18 cellular contexts compared by ENCODE assay signal in genomic region chr16:88475037-88475436, GRCh38. TPM values are rescaled to one million over a fixed set of nuclear protein-coding genes. Genes with fewer than 3 reads are reported as not detected.
DNase-seq lines count a peak whose midpoint lies in the region; ATAC-seq, FAIRE-seq and TF ChIP-seq lines count a peak whose summit lies in the region.
"Had no signal": no experiment of that assay in that cellular context is flagged by ENCODE, and none has a peak within 500 bp of the region (broad histone marks: within the 10 kb centered on the region; RNA-seq: fewer than 3 reads in every experiment).

No MANE protein-coding gene starts in this region.

- no peak overlapping the region for H2AFZ ChIP-seq in K562 (ENCODE audit: low read depth, low read length)

- intact Hi-C loops in CD4-positive, alpha-beta T cell (cut with DNase I, micrococcal nuclease), result no loop called here
- intact Hi-C loops in K562 (cut with micrococcal nuclease), result loop anchor here (2.0 kb wide), 1 partner anchor 16 kb away; no protein-coding TSS in a partner anchor
- intact Hi-C loops in stomach (cut with DNase I; ENCODE audit: low total_unique reads), result no loop called here

- peaks cover 44% of the 10 kb centered on the region for H4K20me1 ChIP-seq in BLaER1
- H4K20me1 ChIP-seq in K562 (replicated peaks; ENCODE audit: control insufficient read depth, insufficient read depth, low read length), result peaks cover 83% of the 10 kb centered on the region

- peak overlapping the region; percentile 83 for H3K27ac Mint-ChIP-seq in CD4-positive, alpha-beta T cell
- H3K27ac Mint-ChIP-seq: B cell, HFFc6 had no signal

- 88% methylated on average over 8 of the region's 13 CpGs for WGBS in K562 (ENCODE audit: insufficient coverage, low coverage, missing lambda C conversion rate)
- 70 to 89% (median 83%) methylated on average over 9 to 13 of the region's 13 CpGs for WGBS in stomach, 5 donors

- POLR2A ChIA-PET in CD4-positive, alpha-beta T cell (lab: Charles Lee), result interaction anchor here (0.7 kb wide), 1 partner anchor 21 kb away, joined by 3 read pairs; no protein-coding TSS in a partner anchor
- POLR2A ChIA-PET in K562 (lab: Yijun Ruan, JAX), result interaction anchor here (0.6 to 0.8 kb wide), 2 partner anchors 13 to 78 kb away, joined by 3 to 5 read pairs; no protein-coding TSS in a partner anchor

- H3K79me2 ChIP-seq in K562 (ENCODE audit: control insufficient read depth, insufficient read depth, low read length), result peaks cover 94% of the 10 kb centered on the region

- no peak for DNase-seq in CD4-positive, alpha-beta T cell
- DNase-seq in K562 (ENCODE audit: extremely low read depth in 1 of 4, low spot score in 3 of 4) (no peak), stomach (no peak), medulla oblongata (ENCODE audit: extremely low spot score) (no peak), NCI-H510A treated with DMSO at 0.1 percent for 48 hours (lab: John Stamatoyannopoulos, UW) (no peak)
- DNase-seq: CD8-positive, alpha-beta T cell; DMS 273 treated with DMSO at 0.1 percent for 48 hours; DMS53; DND-41; EL; GOT3; H7; HFFc6 had no signal

- H3K9me3 ChIP-seq in BLaER1 (no peaks in the 10 kb centered on the region), K562 (replicated peaks; ENCODE audit: control insufficient read depth, insufficient read depth, low read depth, low read length) (no peaks in the 10 kb centered on the region), stomach (no peaks in the 10 kb centered on the region)
- H3K9me3 ChIP-seq in CD4-positive, alpha-beta T cell (ENCODE audit: control insufficient read depth, low read length), result no peaks in the 10 kb centered on the region

- BruUV-seq in K562 (replicated peaks; lab: Mats Ljungman, UMichigan), result no TSS peak

- H3K27me3 ChIP-seq in BLaER1, result no peaks in the 10 kb centered on the region
- H3K27me3 ChIP-seq in CD4-positive, alpha-beta T cell (ENCODE audit: control insufficient read depth, insufficient read depth, low read length), result no peaks in the 10 kb centered on the region
- no peaks in the 10 kb centered on the region for H3K27me3 ChIP-seq in K562 (ENCODE audit: control insufficient read depth in 2 of 2, insufficient read depth in 2 of 2, low read length in 2 of 2)
- H3K27me3 ChIP-seq in stomach, result peaks cover 0 to 32% (median 0%) of the 10 kb centered on the region in 3 donors

- H3K9me1 ChIP-seq in K562 (ENCODE audit: control insufficient read depth, insufficient read depth, low read length), result peaks cover 11% of the 10 kb centered on the region

- peaks cover 7% of the 10 kb centered on the region for H3K36me3 Mint-ChIP-seq in CD4-positive, alpha-beta T cell (ENCODE audit: low read depth)
- H3K36me3 Mint-ChIP-seq: CD8-positive, alpha-beta T cell had no signal

- ATAC-seq in CD4-positive, alpha-beta T cell (ENCODE audit: poor library complexity), result no peak
- no peak for ATAC-seq in K562
- ATAC-seq: CD8-positive, alpha-beta T cell; GM12878; HCT116 had no signal

- FAIRE-seq in K562 (lab: Jason Lieb, UNC), result no peak
- FAIRE-seq: GM12878 had no signal

- peak overlapping the region; percentile 76; the same call in 1 of the 2 replicates for H3K9ac ChIP-seq in BLaER1
- H3K9ac ChIP-seq in K562 (ENCODE audit: insufficient read depth in 1 of 2, low read depth in 2 of 2, low read length in 2 of 2), result peak overlapping the region in 1 of 2 experiments; percentile 80; a peak in 2 of 4 replicates

- TF ChIP-seq POLR2A in K562 (conservative IDR thresholded peaks at IDR 0.05), result no peak
- TF ChIP-seq POLR2A in stomach (IDR thresholded peaks at IDR 0.05), result no peak

- TF ChIP-seq EP300 in K562 (IDR thresholded peaks at IDR 0.05; ENCODE audit: low read length) (no peak), stomach (IDR thresholded peaks at IDR 0.05) (no peak)

- TF ChIP-seq RAD21 in K562 (CRISPR knock-in tag; conservative IDR thresholded peaks at IDR 0.05 in 1 of 2, IDR thresholded peaks at IDR 0.05 in 1 of 2), result no peak

- H3K27me3 Mint-ChIP-seq in CD4-positive, alpha-beta T cell, result no peaks in the 10 kb centered on the region
- H3K27me3 Mint-ChIP-seq: B cell had no signal

- H3K27ac ChIP-seq in BLaER1 (0 out of 2 replicates have a peak overlapping the region, but pooled peaks have one; percentile 35), K562 (ENCODE audit: extremely low read depth, low read depth, low read length) (no peak overlapping the region), stomach (peak overlapping the region in 4 of 5 donors; percentile 78 to 93 (median 84))
- no peak overlapping the region for H3K27ac ChIP-seq in CD4-positive, alpha-beta T cell (ENCODE audit: low read depth, low read length)
- H3K27ac ChIP-seq: C4-2B had no signal

- H3K4me3 ChIP-seq in BLaER1, result no peak overlapping the region
- H3K4me3 ChIP-seq in K562, result no peak overlapping the region
- H3K4me3 ChIP-seq in stomach, result no peak overlapping the region
- H3K4me3 ChIP-seq: GM12878 had no signal

- H3K4me1 ChIP-seq in BLaER1 (peaks cover 96% of the 10 kb centered on the region), K562 (replicated peaks in 1 of 2; ENCODE audit: control insufficient read depth in 2 of 2, insufficient read depth in 2 of 2, low read length in 2 of 2) (peaks cover 28 to 97% of the 10 kb centered on the region in 2 experiments; a peak in 4 of 5 replicates), stomach (peaks cover 74 to 95% (median 90%) of the 10 kb centered on the region in 4 donors)

- TF ChIP-seq CTCF in CD4-positive, alpha-beta T cell (IDR thresholded peaks at IDR 0.05), result no peak
- no peak for TF ChIP-seq CTCF in K562 (IDR thresholded peaks at IDR 0.05 in 2 of 3, conservative IDR thresholded peaks at IDR 0.05 in 1 of 3; ENCODE audit: insufficient read depth in 2 of 3, low read depth in 1 of 3, low read length in 3 of 3)
- TF ChIP-seq CTCF in stomach (IDR thresholded peaks at IDR 0.05), result no peak

- CTCF ChIA-PET in CD4-positive, alpha-beta T cell (lab: Charles Lee), result interaction anchor here (1.4 kb wide), 1 partner anchor 38 kb away, joined by 3 read pairs; no protein-coding TSS in a partner anchor
- CTCF ChIA-PET in K562 (lab: Yijun Ruan, JAX; ENCODE audit: low intra/inter-chr PET ratio), result no interaction called here

- no peaks in the 10 kb centered on the region for H3K9me3 Mint-ChIP-seq in CD4-positive, alpha-beta T cell
- H3K9me3 Mint-ChIP-seq: CD8-positive, alpha-beta T cell; HFFc6 had no signal

- H3K4me1 Mint-ChIP-seq in CD4-positive, alpha-beta T cell (ENCODE audit: low read depth), result peaks cover 60% of the 10 kb centered on the region

- 0 out of 2 replicates have a peak, but pooled peaks cover 6% of the 10 kb centered on the region for H3K36me3 ChIP-seq in BLaER1
- peaks cover 54% of the 10 kb centered on the region; the same call in 2 of the 3 replicates for H3K36me3 ChIP-seq in K562 (ENCODE audit: control insufficient read depth, insufficient read depth, low read length)
- H3K36me3 ChIP-seq in stomach, result no peaks in the 10 kb centered on the region

- in situ Hi-C loops in K562 (cut with MboI), result no loop called here

- H3K4me2 ChIP-seq in BLaER1, result peak overlapping the region; percentile 98
- no peak overlapping the region for H3K4me2 ChIP-seq in K562 (ENCODE audit: insufficient read depth, low read length)

- H3K4me3 Mint-ChIP-seq in CD4-positive, alpha-beta T cell, result no peak overlapping the region
- H3K4me3 Mint-ChIP-seq: B cell; CD8-positive, alpha-beta T cell; HFFc6 had no signal

TF ChIP-seq in K562, 482 proteins besides CTCF, POLR2A, EP300 and RAD21:
- TF ChIP-seq POLR2G (IDR thresholded peaks at IDR 0.05; ENCODE audit: low read depth, low read length) (peak; percentile 55; the same call in 1 of the 2 replicates), LEF1 (IDR thresholded peaks at IDR 0.05) (no peak)

RNA-seq across cellular contexts. Expression of gene ZFPM1, which starts 22.0 kb away (rescaled TPM):
- total RNA-seq in CD4-positive, alpha-beta T cell, result 10 to 100 TPM; 22.8 to 24.2 TPM
- 14.4 and 38.8 TPM in 2 replicates for total RNA-seq in K562 (2011; cell fraction: chromatin; rRNA removed; ENCODE audit: low replicate concordance)
- total RNA-seq in K562 (2011; cell fraction: nucleolus; rRNA removed), result 25.3 and 27.9 TPM in 2 replicates
- total RNA-seq in K562 (2011; cell fraction: nucleoplasm; rRNA removed), result 16.8 and 18.9 TPM in 2 replicates
- total RNA-seq in K562 (2014; rRNA removed), result 4.5 and 8.7 TPM in 2 replicates
- 0.26 and 0.47 TPM in 2 replicates for total RNA-seq in K562 (2014; rRNA removed; fragmentation: Illumina TruSeq; extraction: Trizol)
- total RNA-seq in K562 (2015; rRNA removed; fragmentation: Illumina TruSeq; extraction: Trizol), result 3.2 and 4.5 TPM in 2 replicates
- total RNA-seq in K562 (2021), result 32.7 and 35.9 TPM in 2 replicates
- 0.88 and 1.4 TPM in 2 replicates for polyA plus RNA-seq in K562 (2011; rRNA removed)
- polyA plus RNA-seq in K562 (2011; cell fraction: cytosol; rRNA removed), result 0.81 and 4.8 TPM in 2 replicates
- 3.4 and 13.6 TPM in 2 replicates for polyA plus RNA-seq in K562 (2011; cell fraction: nucleus; rRNA removed)
- polyA plus RNA-seq in K562 (2012), result 7.9 and 12.2 TPM in 2 replicates
- 1.2 and 5.1 TPM in 2 replicates for polyA plus RNA-seq in K562 (2014; fragmentation: Illumina TruSeq; extraction: Trizol)
- polyA plus RNA-seq in K562 (2014; fragmentation: Nextera tagmentation; extraction: Ambion mirVana), result under 1 TPM; 0.03 to 0.11 TPM
- 4.7 and 5.5 TPM in 2 replicates for polyA plus RNA-seq in K562 (2014; rRNA removed)
- polyA minus RNA-seq in K562 (2011; rRNA and poly(A)+ RNA removed), result 0.30 and 1.1 TPM in 2 replicates
- polyA minus RNA-seq in K562 (2011; cell fraction: cytosol; rRNA and poly(A)+ RNA removed), result 12.3 and 14.7 TPM in 2 replicates
- 7.7 and 10.1 TPM in 2 replicates for polyA minus RNA-seq in K562 (2011; cell fraction: nucleus; rRNA and poly(A)+ RNA removed)
- total RNA-seq in stomach, result 10 to 100 TPM in 4 of 5 donors, 1 to 10 TPM in 1; 3.9 to 85.7 (median 20.5) TPM
- polyA plus RNA-seq in stomach, result 10 to 100 TPM in 1 of 3 donors, 1 to 10 TPM in 2; 4.1 to 10.6 (median 4.2) TPM

Comparison
In these comparisons a context has a peak if more than half of its experiments do, and no peak if none do; other contexts are left out.
1. H3K27ac ChIP-seq: peak in BLaER1 (single experiment) and stomach (4 of 5); none in CD4-positive, alpha-beta T cell (single experiment) and K562 (single experiment).